In genomic region chr5:60945760-60946253, GRCh38 we compare ENCODE assay signal across 8 cellular contexts. TPM values are rescaled to one million over a fixed set of nuclear protein-coding genes. Genes with fewer than 3 reads are reported as not detected.
A peak's percentile ranks its signal among the peaks of the same experiment; 100 is the strongest.
DNase-seq lines count a peak whose midpoint lies in the region; ATAC-seq and TF ChIP-seq lines count a peak whose summit lies in the region.

No MANE protein-coding gene starts in this region.

- no peak for DNase-seq in activated naive CD4-positive, alpha-beta T cell treated with Interleukin-2 at 50 U/mL for 16 hours
- DNase-seq in HCT116 (ENCODE audit: low read depth, low spot score): no peak
- DNase-seq in LNCaP clone FGC (ENCODE audit: low read depth): peak; percentile 7
- DNase-seq in activated naive CD8-positive, alpha-beta T cell treated with anti-CD3 and anti-CD28 coated beads, Interleukin-2, amount 50 U/mL, for 24 hours: peak; percentile 39
- no peak for DNase-seq in right atrium auricular region (ENCODE audit: low spot score)
- peak; percentile 29 for DNase-seq in retinal pigment epithelial cell (ENCODE audit: low read depth)
- no peak for DNase-seq in UCSD-AML1 (lab: John Stamatoyannopoulos, UW; ENCODE audit: unreplicated experiment)

- no peaks in the 10 kb centered on the region for H3K9me3 ChIP-seq in HCT116 (ENCODE audit: control insufficient read depth in 1 of 2, insufficient read depth in 1 of 2, low read depth in 1 of 2, low read length in 2 of 2)
- no peaks in the 10 kb centered on the region for H3K9me3 ChIP-seq in right atrium auricular region

- H3K4me2 ChIP-seq in HCT116 (ENCODE audit: low read length): peak overlapping the region; percentile 81

- H2AFZ ChIP-seq in HCT116 (ENCODE audit: low read depth, low read length, poor library complexity, severe bottlenecking): peak overlapping the region; percentile 60

- no peaks in the 10 kb centered on the region for H3K27me3 ChIP-seq in HCT116 (ENCODE audit: insufficient read depth, low read length)
- H3K27me3 ChIP-seq in right atrium auricular region: no peaks in the 10 kb centered on the region

- H3K36me3 Mint-ChIP-seq in activated naive CD4-positive, alpha-beta T cell treated with anti-CD3 and anti-CD28 coated beads, Interleukin-2, amount 50 U/mL, for 24 hours: peaks cover 5% of the 10 kb centered on the region
- peaks cover 12% of the 10 kb centered on the region for H3K36me3 Mint-ChIP-seq in activated naive CD8-positive, alpha-beta T cell treated with anti-CD3 and anti-CD28 coated beads, Interleukin-2, amount 50 U/mL, for 24 hours (ENCODE audit: low read depth)

- RAD21 ChIA-PET in HCT116 (lab: Charles Lee; ENCODE audit: low non-redundant PET in 1 of 2, low total read pairs in 2 of 2, uncharacterized antibody in 2 of 2, unreplicated experiment in 2 of 2): no interaction called here

- H3K36me3 ChIP-seq in HCT116 (ENCODE audit: control insufficient read depth in 1 of 2, insufficient read depth in 2 of 2, low read length in 2 of 2) (no peaks in the 10 kb centered on the region), right atrium auricular region (no peaks in the 10 kb centered on the region)

- no peak overlapping the region for H3K4me3 Mint-ChIP-seq in activated naive CD4-positive, alpha-beta T cell treated with anti-CD3 and anti-CD28 coated beads, Interleukin-2, amount 50 U/mL, for 24 hours
- H3K4me3 Mint-ChIP-seq in activated naive CD8-positive, alpha-beta T cell treated with anti-CD3 and anti-CD28 coated beads, Interleukin-2, amount 50 U/mL, for 24 hours: no peak overlapping the region

- H3K9me3 Mint-ChIP-seq in activated naive CD4-positive, alpha-beta T cell treated with anti-CD3 and anti-CD28 coated beads, Interleukin-2, amount 50 U/mL, for 24 hours: no peaks in the 10 kb centered on the region
- H3K9me3 Mint-ChIP-seq in activated naive CD8-positive, alpha-beta T cell treated with anti-CD3 and anti-CD28 coated beads, Interleukin-2, amount 50 U/mL, for 24 hours: peaks cover 4% of the 10 kb centered on the region

- no peaks in the 10 kb centered on the region for H3K9me2 ChIP-seq in HCT116 (ENCODE audit: insufficient read depth)

- H3K4me1 Mint-ChIP-seq in activated naive CD4-positive, alpha-beta T cell treated with anti-CD3 and anti-CD28 coated beads, Interleukin-2, amount 50 U/mL, for 24 hours: peaks cover 34% of the 10 kb centered on the region
- H3K4me1 Mint-ChIP-seq in activated naive CD8-positive, alpha-beta T cell treated with anti-CD3 and anti-CD28 coated beads, Interleukin-2, amount 50 U/mL, for 24 hours: peaks cover 36% of the 10 kb centered on the region

- peak; percentile 31 for ATAC-seq in HCT116
- peak; percentile 30 for ATAC-seq in activated naive CD8-positive, alpha-beta T cell treated with anti-CD3 and anti-CD28 coated beads, Interleukin-2, amount 50 U/mL, for 24 hours

- no peak for TF ChIP-seq POLR2A in HCT116 (IDR thresholded peaks at IDR 0.05; ENCODE audit: borderline replicate concordance, extremely low read depth, insufficient read depth, insufficient read length)

- H3K4me3 ChIP-seq in HCT116 (replicated peaks in 1 of 2; ENCODE audit: low read depth in 1 of 2, low read length in 2 of 2) (peak overlapping the region; percentile 85 to 87), LNCaP clone FGC (ENCODE audit: low read depth, low read length) (peak overlapping the region; percentile 95), right atrium auricular region (peak overlapping the region; percentile 49 to 74), retinal pigment epithelial cell (ENCODE audit: low read length) (peak overlapping the region; percentile 94)

- H3K4me1 ChIP-seq in HCT116 (ENCODE audit: control insufficient read depth in 1 of 2, insufficient read depth in 2 of 2, low read length in 2 of 2) (peaks cover 8 to 13% of the 10 kb centered on the region in 2 experiments; a peak in 2 of 4 replicates), right atrium auricular region (peaks cover 0 to 27% of the 10 kb centered on the region in 2 donors)

- peak overlapping the region; percentile 70 for H3K27ac Mint-ChIP-seq in activated naive CD4-positive, alpha-beta T cell treated with anti-CD3 and anti-CD28 coated beads, Interleukin-2, amount 50 U/mL, for 24 hours
- no peak overlapping the region for H3K27ac Mint-ChIP-seq in activated naive CD8-positive, alpha-beta T cell treated with anti-CD3 and anti-CD28 coated beads, Interleukin-2, amount 50 U/mL, for 24 hours

- intact Hi-C loops in HCT116 (cut with micrococcal nuclease): loop anchor here (1.0 kb wide), 1 partner anchor 269 kb away; no protein-coding TSS in a partner anchor

- TF ChIP-seq CTCF in HCT116 (IDR thresholded peaks at IDR 0.05 in 2 of 3, conservative IDR thresholded peaks at IDR 0.05 in 1 of 3; ENCODE audit: borderline replicate concordance in 1 of 3, insufficient read depth in 1 of 3, low read depth in 2 of 3, low read length in 2 of 3): no peak
- TF ChIP-seq CTCF in LNCaP clone FGC (IDR thresholded peaks at IDR 0.05; ENCODE audit: control insufficient read depth, extremely low read depth, insufficient read depth): no peak
- TF ChIP-seq CTCF in right atrium auricular region (IDR thresholded peaks at IDR 0.05): no peak
- TF ChIP-seq CTCF in retinal pigment epithelial cell (conservative IDR thresholded peaks at IDR 0.05; ENCODE audit: low read depth, low read length): no peak

- no peak for TF ChIP-seq RAD21 in HCT116 (IDR thresholded peaks at IDR 0.05; ENCODE audit: low read depth)

- H3K27ac ChIP-seq in HCT116 (ENCODE audit: low read depth, low read length) (peak overlapping the region; percentile 38), right atrium auricular region (peak overlapping the region; percentile 85 to 87)

- CTCF ChIA-PET in HCT116 (lab: Charles Lee): interaction anchor here (1.5 to 2.5 kb wide), 2 partner anchors 13 to 16 kb away, joined by 3 to 9 read pairs; no protein-coding TSS in a partner anchor

- H3K79me2 ChIP-seq in HCT116 (ENCODE audit: insufficient read depth, low read length): peaks cover 91% of the 10 kb centered on the region

- H3K9ac ChIP-seq in HCT116 (ENCODE audit: low read length): peak overlapping the region; percentile 78

- no TSS peak for BruUV-seq in HCT116 (replicated peaks; lab: Mats Ljungman, UMichigan)

- H3K27me3 Mint-ChIP-seq in activated naive CD4-positive, alpha-beta T cell treated with anti-CD3 and anti-CD28 coated beads, Interleukin-2, amount 50 U/mL, for 24 hours: no peaks in the 10 kb centered on the region
- no peaks in the 10 kb centered on the region for H3K27me3 Mint-ChIP-seq in activated naive CD8-positive, alpha-beta T cell treated with anti-CD3 and anti-CD28 coated beads, Interleukin-2, amount 50 U/mL, for 24 hours

- POLR2A ChIA-PET in HCT116 (lab: Charles Lee): no interaction called here

- H4K20me1 ChIP-seq in HCT116 (ENCODE audit: insufficient read depth): no peaks in the 10 kb centered on the region

TF ChIP-seq in HCT116, 20 proteins besides CTCF, POLR2A, EP300 and RAD21:
- TF ChIP-seq CBX3 (IDR thresholded peaks at IDR 0.05; ENCODE audit: low read depth) (0 out of 2 replicates have a peak, but pooled peaks have one; percentile 5), EGR1 (IDR thresholded peaks at IDR 0.05; ENCODE audit: low read depth) (no peak), ATF3 (IDR thresholded peaks at IDR 0.05) (no peak)
TF ChIP-seq in HCT116: peak in this region for 1.

RNA-seq across cellular contexts. Expression of gene NDUFAF2, which starts 0.8 kb away (rescaled TPM):
- total RNA-seq in HCT116 (2021; ENCODE audit: unreplicated experiment) (36.9 TPM), right atrium auricular region (10 to 100 TPM; 23.7 to 28.9 TPM)
- 25.4 and 27.6 TPM in 2 replicates for polyA plus RNA-seq in HCT116 (2012)

RNA-seq across cellular contexts. Expression of gene ERCC8, which starts 0.9 kb away (rescaled TPM):
- total RNA-seq in HCT116 (2021; ENCODE audit: unreplicated experiment) (15.1 TPM), right atrium auricular region (1 to 10 TPM; 6.0 to 9.2 TPM)
- 4.9 and 6.7 TPM in 2 replicates for polyA plus RNA-seq in HCT116 (2012)

Comparison
In these comparisons a context has a peak if more than half of its experiments do, and no peak if none do; other contexts are left out.
1. DNase-seq: peak in LNCaP clone FGC (single experiment), activated naive CD8-positive, alpha-beta T cell treated with anti-CD3 and anti-CD28 coated beads, Interleukin-2, amount 50 U/mL, for 24 hours (single experiment) and retinal pigment epithelial cell (single experiment); none in activated naive CD4-positive, alpha-beta T cell treated with Interleukin-2 at 50 U/mL for 16 hours (single experiment), HCT116 (single experiment), right atrium auricular region (single experiment) and UCSD-AML1 (single experiment).
2. Peak in every context shown above with its lines, with median percentiles within 50 percentile points of each other: H3K4me3 ChIP-seq.